17 cellular contexts compared by ENCODE assay signal in genomic region chr17:73991260-73991659, GRCh38.
A peak's percentile ranks its signal among the peaks of the same experiment; 100 is the strongest.
DNase-seq lines count a peak whose midpoint lies in the region; ATAC-seq and TF ChIP-seq lines count a peak whose summit lies in the region.
"Had no signal": no experiment of that assay in that cellular context is flagged by ENCODE, and none has a peak within 500 bp of the region (broad histone marks: within the 10 kb centered on the region; RNA-seq: fewer than 3 reads in every experiment).

No MANE protein-coding gene starts in this region.

- H3K9me3 Mint-ChIP-seq in Caco-2 (ENCODE audit: unreplicated experiment) (no peaks in the 10 kb centered on the region), mesothelial cell of epicardium (no peaks in the 10 kb centered on the region)
- no peaks in the 10 kb centered on the region for H3K9me3 Mint-ChIP-seq in activated naive CD8-positive, alpha-beta T cell treated with anti-CD3 and anti-CD28 coated beads for 36 hours
- H3K9me3 Mint-ChIP-seq: CD8-positive, alpha-beta T cell had no signal

- intact Hi-C loops in Caco-2 (cut with micrococcal nuclease; ENCODE audit: unreplicated experiment) (loop anchor here (5.0 kb wide), 2 partner anchors 34 to 349 kb away; partner anchors contain the start of gene SDK2), left lung (cut with DNase I) (no loop called here)

- H3K27ac ChIP-seq in left lung, result no peak overlapping the region
- H3K27ac ChIP-seq: HL-60 had no signal

- ATAC-seq in left lung, result peak; percentile 49
- ATAC-seq: CD8-positive, alpha-beta T cell had no signal

- TF ChIP-seq CTCF in Caco-2 (IDR thresholded peaks at IDR 0.05; ENCODE audit: insufficient read depth in 1 of 2, low read depth in 1 of 2, low read length in 1 of 2, severe bottlenecking in 1 of 2, unreplicated experiment in 1 of 2) (no peak), left lung (IDR thresholded peaks at IDR 0.05) (no peak), mesothelial cell of epicardium (IDR thresholded peaks at IDR 0.05; ENCODE audit: unreplicated experiment) (no peak)

- no TSS peak for BruUV-seq in Caco-2 (replicated peaks; lab: Mats Ljungman, UMichigan)

- H3K9me3 ChIP-seq in Caco-2, result no peaks in the 10 kb centered on the region
- no peaks in the 10 kb centered on the region for H3K9me3 ChIP-seq in left lung

- H3K4me3 Mint-ChIP-seq in Caco-2 (ENCODE audit: unreplicated experiment) (no peak overlapping the region), mesothelial cell of epicardium (no peak overlapping the region)
- no peak overlapping the region for H3K4me3 Mint-ChIP-seq in activated naive CD8-positive, alpha-beta T cell treated with anti-CD3 and anti-CD28 coated beads for 36 hours
- H3K4me3 Mint-ChIP-seq: B cell; CD8-positive, alpha-beta T cell had no signal

- no peak overlapping the region for H3K27ac Mint-ChIP-seq in Caco-2 (ENCODE audit: unreplicated experiment)
- no peak overlapping the region for H3K27ac Mint-ChIP-seq in activated naive CD8-positive, alpha-beta T cell treated with anti-CD3 and anti-CD28 coated beads for 36 hours
- no peak overlapping the region for H3K27ac Mint-ChIP-seq in mesothelial cell of epicardium
- H3K27ac Mint-ChIP-seq: B cell; CD8-positive, alpha-beta T cell had no signal

- no peaks in the 10 kb centered on the region for H3K36me3 ChIP-seq in Caco-2 (ENCODE audit: control insufficient read depth, insufficient read depth, low read length)
- H3K36me3 ChIP-seq in left lung, result no peaks in the 10 kb centered on the region

- POLR2A ChIA-PET in Caco-2 (lab: Charles Lee), result no interaction called here

- H3K27me3 Mint-ChIP-seq in Caco-2 (ENCODE audit: insufficient read depth, unreplicated experiment), result no peaks in the 10 kb centered on the region
- no peaks in the 10 kb centered on the region for H3K27me3 Mint-ChIP-seq in activated naive CD8-positive, alpha-beta T cell treated with anti-CD3 and anti-CD28 coated beads for 36 hours
- H3K27me3 Mint-ChIP-seq in mesothelial cell of epicardium (ENCODE audit: low read depth), result peaks cover 26% of the 10 kb centered on the region

- H3K27me3 ChIP-seq in Caco-2 (replicated peaks; ENCODE audit: control insufficient read depth, insufficient read depth, low read length), result no peaks in the 10 kb centered on the region
- H3K27me3 ChIP-seq in left lung, result peaks cover 0 to 11% of the 10 kb centered on the region in 2 donors

- DNase-seq in Caco-2, result peak; percentile 48 to 62
- DNase-seq in NCI-H1436 (lab: John Stamatoyannopoulos, UW), result peak; percentile 75
- peak; percentile 54 for DNase-seq in NCI-H69 (lab: John Stamatoyannopoulos, UW)
- no peak for DNase-seq in left lung
- no peak for DNase-seq in activated naive CD8-positive, alpha-beta T cell treated with anti-CD3 and anti-CD28 coated beads for 36 hours
- no peak for DNase-seq in mesothelial cell of epicardium (ENCODE audit: low spot score in 2 of 2, unreplicated experiment in 2 of 2)
- DNase-seq in SIG-M5 treated with dmso at 0.1 percent for 504 hours (lab: John Stamatoyannopoulos, UW; ENCODE audit: unreplicated experiment), result no peak
- DNase-seq: CD8-positive, alpha-beta T cell; DMS 273 treated with DMSO at 0.1 percent for 48 hours; MV-4-11; NCI-H1694; NCI-H2171; NCI-H82; SHP77 treated with DMSO at 0.1 percent for 48 hours; T-helper 2 cell had no signal

- H3K36me3 Mint-ChIP-seq in Caco-2 (ENCODE audit: insufficient read depth, unreplicated experiment), result no peaks in the 10 kb centered on the region
- no peaks in the 10 kb centered on the region for H3K36me3 Mint-ChIP-seq in activated naive CD8-positive, alpha-beta T cell treated with anti-CD3 and anti-CD28 coated beads for 36 hours
- no peaks in the 10 kb centered on the region for H3K36me3 Mint-ChIP-seq in mesothelial cell of epicardium
- H3K36me3 Mint-ChIP-seq: CD8-positive, alpha-beta T cell had no signal

- H3K4me1 Mint-ChIP-seq in Caco-2 (ENCODE audit: low read depth, unreplicated experiment) (peaks cover 7% of the 10 kb centered on the region), mesothelial cell of epicardium (no peaks in the 10 kb centered on the region)
- H3K4me1 Mint-ChIP-seq in activated naive CD8-positive, alpha-beta T cell treated with anti-CD3 and anti-CD28 coated beads for 36 hours, result no peaks in the 10 kb centered on the region
- H3K4me1 Mint-ChIP-seq: B cell had no signal

- CTCF ChIA-PET in Caco-2 (lab: Charles Lee), result interaction anchor here (0.6 kb wide), 1 partner anchor 182 kb away, joined by 3 read pairs; no protein-coding TSS in a partner anchor

- H3K4me3 ChIP-seq in Caco-2 (ENCODE audit: low read depth, low read length) (no peak overlapping the region), left lung (no peak overlapping the region)

- peaks cover 8% of the 10 kb centered on the region; the same call in 1 of the 2 replicates for H3K4me1 ChIP-seq in Caco-2
- H3K4me1 ChIP-seq in left lung, result no peaks in the 10 kb centered on the region

Comparison
In these comparisons a context has a peak if more than half of its experiments do, and no peak if none do; other contexts are left out.
1. DNase-seq: peak in Caco-2 (2 of 2), NCI-H1436 (single experiment) and NCI-H69 (single experiment); none in left lung (0 of 2), activated naive CD8-positive, alpha-beta T cell treated with anti-CD3 and anti-CD28 coated beads for 36 hours (single experiment), mesothelial cell of epicardium (0 of 2) and SIG-M5 treated with dmso at 0.1 percent for 504 hours (single experiment).